20 cellular contexts compared by ENCODE assay signal in the genomic region with DNA sequence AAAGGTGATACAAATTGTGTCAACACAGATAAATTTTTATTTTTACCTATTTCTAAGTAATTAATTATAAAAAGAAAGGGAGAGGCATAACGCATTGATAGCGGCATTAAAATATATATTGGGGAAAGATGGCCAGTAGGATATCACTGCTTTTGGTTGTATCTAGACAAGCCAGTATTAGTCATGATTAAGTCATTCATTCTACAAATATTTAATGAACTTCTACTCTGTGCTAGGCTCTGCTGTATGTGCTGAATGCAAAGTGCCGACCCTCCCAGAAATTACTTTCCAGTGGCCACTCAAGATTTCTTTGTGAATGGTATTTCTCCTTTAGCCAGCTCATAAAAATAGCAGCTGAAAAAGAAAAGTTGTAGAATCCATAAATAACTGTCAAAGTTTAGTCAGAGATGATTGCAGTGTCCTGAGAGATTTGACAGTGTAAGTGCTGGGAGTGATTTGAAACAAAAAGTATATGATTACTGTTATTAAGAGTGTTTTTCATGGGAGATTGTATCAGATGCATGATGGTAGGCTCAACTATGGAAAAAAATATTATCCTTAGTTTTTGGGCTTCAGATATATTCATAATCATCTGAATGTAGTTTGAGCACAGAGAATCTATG.
DNase-seq lines count a peak whose midpoint lies in the region; FAIRE-seq and TF ChIP-seq lines count a peak whose summit lies in the region.
"Had no signal": no experiment of that assay in that cellular context is flagged by ENCODE, and none has a peak within 500 bp of the region (broad histone marks: within the 10 kb centered on the region; RNA-seq: fewer than 3 reads in every experiment).

No MANE protein-coding gene starts in this region.

- DNase-seq in NCI-H2227 (lab: John Stamatoyannopoulos, UW; ENCODE audit: unreplicated experiment) (peak; percentile 71), RCC 7860 (ENCODE audit: low spot score) (peak; percentile 20), epithelial cell of esophagus (ENCODE audit: low read depth) (peak; percentile 16), urothelium cell line (ENCODE audit: low spot score) (no peak), NCI-H2029 treated with DMSO at 0.1 percent for 48 hours (lab: John Stamatoyannopoulos, UW) (no peak), SKM-1 (lab: John Stamatoyannopoulos, UW; ENCODE audit: unreplicated experiment) (no peak), NAMALWA (ENCODE audit: low spot score) (no peak)
- DNase-seq: Caco-2; CD8-positive, alpha-beta T cell; GDM1; NCI-H1105; NCI-H1436 treated with DMSO at 0.1 percent for 48 hours; NCI-H187 treated with DMSO at 0.1 percent for 48 hours; NCI-H2107; NCI-H526 treated with DMSO at 0.1 percent for 48 hours; Peyer's patch; SJCRH30; T-helper 1 cell had no signal

- no peak overlapping the region for H3K4me3 ChIP-seq in epithelial cell of esophagus (ENCODE audit: low read length)
- H3K4me3 ChIP-seq: GM12878, Peyer's patch, SJCRH30 had no signal

- no peak for TF ChIP-seq CTCF in epithelial cell of esophagus (IDR thresholded peaks at IDR 0.05; ENCODE audit: insufficient read depth, low read depth, low read length, missing control alignments)

- FAIRE-seq in RCC 7860 (lab: Jason Lieb, UNC) (no peak), urothelium cell line (lab: Jason Lieb, UNC) (no peak)
- FAIRE-seq: GM12878, H1 had no signal

Comparison
In these comparisons a context has a peak if more than half of its experiments do, and no peak if none do; other contexts are left out.
1. DNase-seq: peak in NCI-H2227 (single experiment), RCC 7860 (single experiment) and epithelial cell of esophagus (single experiment); none in urothelium cell line (single experiment), NCI-H2029 treated with DMSO at 0.1 percent for 48 hours (single experiment), SKM-1 (single experiment) and NAMALWA (single experiment).